In the genomic region with DNA sequence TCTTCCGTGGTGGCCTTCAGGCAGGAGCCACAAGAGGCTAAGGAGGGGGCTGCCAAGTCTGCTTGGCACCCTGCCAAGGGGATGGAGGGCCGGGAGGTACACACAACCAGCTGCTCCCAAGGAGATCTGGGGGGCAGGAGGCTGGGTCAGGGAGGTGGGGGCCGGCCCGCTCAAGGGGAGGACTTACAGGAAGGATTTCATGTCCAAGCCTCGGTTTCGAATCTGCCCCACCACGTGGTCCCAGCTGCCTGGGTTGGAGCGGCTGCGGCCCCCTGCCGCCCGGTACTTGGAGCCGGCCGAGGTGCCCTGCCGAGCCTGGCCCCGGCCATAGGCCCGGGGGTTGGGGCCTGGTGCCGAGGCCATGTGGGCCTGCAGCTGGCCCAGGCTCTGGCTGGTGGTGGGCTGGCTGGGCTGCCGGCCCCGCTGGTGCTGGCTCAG, we compare ENCODE assay signal across 21 cellular contexts. TPM values are rescaled to one million over a fixed set of nuclear protein-coding genes. Genes with fewer than 3 reads are reported as not detected.
DNase-seq lines count a peak whose midpoint lies in the region; ATAC-seq and TF ChIP-seq lines count a peak whose summit lies in the region.
"Had no signal": no experiment of that assay in that cellular context is flagged by ENCODE, and none has a peak within 500 bp of the region (broad histone marks: within the 10 kb centered on the region; RNA-seq: fewer than 3 reads in every experiment).

No MANE protein-coding gene starts in this region.

- no peak overlapping the region for H3K4me3 ChIP-seq in prostate gland
- H3K4me3 ChIP-seq in mucosa of descending colon, result no peak overlapping the region
- H3K4me3 ChIP-seq: adrenal gland, coronary artery, skin epidermis, transverse colon had no signal

- no peaks in the 10 kb centered on the region for H3K27me3 ChIP-seq in prostate gland (replicated peaks; ENCODE audit: insufficient read depth)

- H3K36me3 ChIP-seq in prostate gland, result no peaks in the 10 kb centered on the region
- no peaks in the 10 kb centered on the region for H3K36me3 ChIP-seq in mucosa of descending colon (ENCODE audit: low read depth)
- H3K36me3 ChIP-seq: adrenal gland, transverse colon had no signal

- 60% methylated on average over 17 of the region's 19 CpGs for WGBS in prostate gland

- TF ChIP-seq CTCF in prostate gland (IDR thresholded peaks at IDR 0.05), result no peak
- no peak for TF ChIP-seq CTCF in mucosa of descending colon (IDR thresholded peaks at IDR 0.05)

- H3K9me3 ChIP-seq in prostate gland (no peaks in the 10 kb centered on the region), mucosa of descending colon (no peaks in the 10 kb centered on the region)
- H3K9me3 ChIP-seq: adrenal gland, transverse colon had no signal

- no peak for TF ChIP-seq POLR2A in prostate gland (IDR thresholded peaks at IDR 0.05)

- no peak for ATAC-seq in mucosa of descending colon
- ATAC-seq: activated T-helper 17 cell treated with anti-CD3 and anti-CD28 coated beads, Interleukin-2, amount 50 U/mL, for 72 hours; stimulated activated memory B cell treated with anti-CD40 and anti-IgM and Interleukin-4, amounts not matched to agents 10 μg/mL and 1 μg/mL and 100 μg/mL, for 72 hours had no signal

- H3K27ac ChIP-seq in prostate gland, result peak overlapping the region; percentile 58 to 88
- H3K27ac ChIP-seq: adrenal gland, coronary artery, skin epidermis, transverse colon had no signal

- H3K4me1 ChIP-seq in prostate gland (replicated peaks) (peaks cover 26% of the 10 kb centered on the region), mucosa of descending colon (ENCODE audit: low read depth) (no peaks in the 10 kb centered on the region)
- H3K4me1 ChIP-seq: adrenal gland, transverse colon had no signal

- peak; percentile 47 to 57 for DNase-seq in SHP77 (lab: John Stamatoyannopoulos, UW)
- no peak for DNase-seq in SHP77 treated with DMSO at 0.1 percent for 48 hours (lab: John Stamatoyannopoulos, UW)
- DNase-seq in NCI-H2196 (lab: John Stamatoyannopoulos, UW; ENCODE audit: unreplicated experiment), result peak; percentile 85
- DNase-seq in cerebellum (ENCODE audit: low spot score), result peak; percentile 59
- DNase-seq in prostate gland (ENCODE audit: low spot score), result no peak
- DNase-seq in activated CD4-positive, CD25-positive, alpha-beta regulatory T cell (lab: John Stamatoyannopoulos, UW), result no peak
- DNase-seq in mucosa of descending colon, result no peak
- DNase-seq in HUDEP-2 (lab: John Stamatoyannopoulos, UW; ENCODE audit: unreplicated experiment in 76 of 76), result no peak
- DNase-seq: ACHN; activated CD8-positive, alpha-beta memory T cell treated with anti-CD3 and anti-CD28 coated beads for 24 hours; adrenal gland; Calu3; NCI-H2081 treated with DMSO at 0.1 percent for 48 hours; transverse colon had no signal

- intact Hi-C loops in prostate gland (cut with DNase I), result no loop called here
- intact Hi-C loops in mucosa of descending colon (cut with DNase I, micrococcal nuclease), result no loop called here

RNA-seq across cellular contexts. Expression of gene LRRC10B, which starts 33.5 kb away (rescaled TPM):
- total RNA-seq in cerebellum (5.0 TPM), prostate gland (1 to 10 TPM in 1 of 2 donors, under 1 TPM in 1; 0.09 to 1.2 TPM), mucosa of descending colon (1 to 10 TPM in 1 of 3 donors, under 1 TPM in 2; 0.72 to 1.7 (median 0.89) TPM)
- total RNA-seq: activated T-helper 17 cell treated with anti-CD3 and anti-CD28 coated beads, Interleukin-2, amount 50 U/mL, for 72 hours; Calu3; epithelial cell of proximal tubule; LHCN-M2; OCI-LY7 had no signal

RNA-seq across cellular contexts. Expression of gene SYT7, which starts 38.8 kb away (rescaled TPM):
- 25.7 TPM for total RNA-seq in cerebellum
- 100 to 1,000 TPM; 114 to 199 TPM for total RNA-seq in prostate gland
- 10 to 100 TPM in 2 of 3 donors, 1 to 10 TPM in 1; 8.2 to 19.7 (median 19.0) TPM for total RNA-seq in mucosa of descending colon
- total RNA-seq: OCI-LY7 had no signal

Comparison
In these comparisons a context has a peak if more than half of its experiments do, and no peak if none do; other contexts are left out.
1. DNase-seq: peak in SHP77 (2 of 2), NCI-H2196 (single experiment) and cerebellum (single experiment); none in SHP77 treated with DMSO at 0.1 percent for 48 hours (single experiment), prostate gland (single experiment), activated CD4-positive, CD25-positive, alpha-beta regulatory T cell (0 of 4), mucosa of descending colon (0 of 3) and HUDEP-2 (0 of 76).